In genomic region chr16:74521691-74522090, GRCh38 we compare ENCODE assay signal across 13 cellular contexts.
DNase-seq lines count a peak whose midpoint lies in the region; ATAC-seq and TF ChIP-seq lines count a peak whose summit lies in the region.
"Had no signal": no experiment of that assay in that cellular context is flagged by ENCODE, and none has a peak within 500 bp of the region (broad histone marks: within the 10 kb centered on the region; RNA-seq: fewer than 3 reads in every experiment).

No MANE protein-coding gene starts in this region.

- H3K36me3 ChIP-seq in hepatocyte (replicated peaks; ENCODE audit: insufficient read depth, low read depth) (no peaks in the 10 kb centered on the region), suprapubic skin (peaks cover 13% of the 10 kb centered on the region)
- H3K36me3 ChIP-seq: left lung had no signal

- H3K27me3 Mint-ChIP-seq in activated CD8-positive, alpha-beta memory T cell treated with anti-CD3 and anti-CD28 coated beads, Interleukin-2, amount 10 ng/mL, durations not matched to agents 7 days and 5 days, result no peaks in the 10 kb centered on the region
- no peaks in the 10 kb centered on the region for H3K27me3 Mint-ChIP-seq in CD14-positive monocyte (ENCODE audit: low read depth in 3 of 3)
- H3K27me3 Mint-ChIP-seq: activated CD8-positive, alpha-beta T cell treated with anti-CD3 and anti-CD28 coated beads for 36 hours had no signal

- H4K20me1 ChIP-seq in hepatocyte (ENCODE audit: insufficient read depth, poor library complexity, severe bottlenecking), result no peaks in the 10 kb centered on the region

- no peak overlapping the region for H3K27ac ChIP-seq in hepatocyte
- H3K27ac ChIP-seq in suprapubic skin, result no peak overlapping the region
- H3K27ac ChIP-seq: left lung, testis had no signal

- H3K36me3 Mint-ChIP-seq in activated CD8-positive, alpha-beta memory T cell treated with anti-CD3 and anti-CD28 coated beads, Interleukin-2, amount 10 ng/mL, durations not matched to agents 7 days and 5 days, result peaks cover 34% of the 10 kb centered on the region
- H3K36me3 Mint-ChIP-seq in CD14-positive monocyte, result peaks cover 23 to 27% of the 10 kb centered on the region in 2 donors

- H3K4me2 ChIP-seq in hepatocyte, result no peak overlapping the region

- no peak for TF ChIP-seq EP300 in suprapubic skin (IDR thresholded peaks at IDR 0.05)

- H3K4me1 Mint-ChIP-seq in activated CD8-positive, alpha-beta memory T cell treated with anti-CD3 and anti-CD28 coated beads, Interleukin-2, amount 10 ng/mL, durations not matched to agents 7 days and 5 days, result no peaks in the 10 kb centered on the region
- peaks cover 6% of the 10 kb centered on the region for H3K4me1 Mint-ChIP-seq in CD14-positive monocyte

- CTCF ChIA-PET in activated CD8-positive, alpha-beta memory T cell treated with anti-CD3 and anti-CD28 coated beads, Interleukin-2, amount 10 ng/mL, durations not matched to agents 7 days and 5 days (lab: Charles Lee), result no interaction called here

- no peak for TF ChIP-seq CTCF in astrocyte of the cerebellum (IDR thresholded peaks at IDR 0.05; ENCODE audit: low read depth, low read length, missing control alignments)
- TF ChIP-seq CTCF in hepatocyte (IDR thresholded peaks at IDR 0.05; ENCODE audit: poor library complexity), result no peak
- TF ChIP-seq CTCF in suprapubic skin (IDR thresholded peaks at IDR 0.05), result no peak
- TF ChIP-seq CTCF in CD14-positive monocyte (IDR thresholded peaks at IDR 0.05), result no peak

- no peak overlapping the region for H2AFZ ChIP-seq in hepatocyte

- H3K4me3 Mint-ChIP-seq in activated CD8-positive, alpha-beta memory T cell treated with anti-CD3 and anti-CD28 coated beads, Interleukin-2, amount 10 ng/mL, durations not matched to agents 7 days and 5 days, result no peak overlapping the region
- no peak overlapping the region for H3K4me3 Mint-ChIP-seq in CD14-positive monocyte
- H3K4me3 Mint-ChIP-seq: activated CD8-positive, alpha-beta T cell treated with anti-CD3 and anti-CD28 coated beads for 36 hours had no signal

- H3K9me3 Mint-ChIP-seq in activated CD8-positive, alpha-beta memory T cell treated with anti-CD3 and anti-CD28 coated beads, Interleukin-2, amount 10 ng/mL, durations not matched to agents 7 days and 5 days (ENCODE audit: low read depth), result no peaks in the 10 kb centered on the region
- H3K9me3 Mint-ChIP-seq in CD14-positive monocyte, result peaks cover 0 to 10% (median 0%) of the 10 kb centered on the region in 7 donors
- H3K9me3 Mint-ChIP-seq: activated CD8-positive, alpha-beta T cell treated with anti-CD3 and anti-CD28 coated beads for 36 hours had no signal

- H3K9me3 ChIP-seq in hepatocyte (ENCODE audit: low read depth) (no peaks in the 10 kb centered on the region), suprapubic skin (no peaks in the 10 kb centered on the region)
- H3K9me3 ChIP-seq: left lung, testis had no signal

- H3K9me2 ChIP-seq in hepatocyte (replicated peaks; ENCODE audit: insufficient read depth), result no peaks in the 10 kb centered on the region

- peaks cover 39% of the 10 kb centered on the region for H3K79me2 ChIP-seq in hepatocyte

- no peak for TF ChIP-seq POLR2A in suprapubic skin (IDR thresholded peaks at IDR 0.05)

- no peak for ATAC-seq in activated CD8-positive, alpha-beta memory T cell treated with anti-CD3 and anti-CD28 coated beads, Interleukin-2, amount 10 ng/mL, durations not matched to agents 7 days and 5 days
- ATAC-seq: activated CD8-positive, alpha-beta T cell treated with anti-CD3 and anti-CD28 coated beads for 36 hours; left lung had no signal

- H3K27ac Mint-ChIP-seq in activated CD8-positive, alpha-beta memory T cell treated with anti-CD3 and anti-CD28 coated beads, Interleukin-2, amount 10 ng/mL, durations not matched to agents 7 days and 5 days, result no peak overlapping the region
- no peak overlapping the region for H3K27ac Mint-ChIP-seq in CD14-positive monocyte
- H3K27ac Mint-ChIP-seq: activated CD8-positive, alpha-beta T cell treated with anti-CD3 and anti-CD28 coated beads for 36 hours had no signal

- H3K4me3 ChIP-seq in astrocyte of the cerebellum (ENCODE audit: low read depth, low read length), result no peak overlapping the region
- no peak overlapping the region for H3K4me3 ChIP-seq in hepatocyte
- H3K4me3 ChIP-seq in suprapubic skin, result no peak overlapping the region
- H3K4me3 ChIP-seq: left lung, testis had no signal

- in situ Hi-C loops in astrocyte of the cerebellum (cut with HindIII; ENCODE audit: low sequenced_read_pairs), result no loop called here

- WGBS in hepatocyte (ENCODE audit: low lambda C conversion rate, missing lambda C conversion rate), result 73% methylated on average over 4 of the region's 4 CpGs
- 56% methylated on average over 4 of the region's 4 CpGs for WGBS in suprapubic skin

- intact Hi-C loops in CD14-positive monocyte (cut with micrococcal nuclease), result no loop called here

- H3K27me3 ChIP-seq in hepatocyte (no peaks in the 10 kb centered on the region), suprapubic skin (no peaks in the 10 kb centered on the region)
- H3K27me3 ChIP-seq: left lung, testis had no signal

- DNase-seq in activated CD8-positive, alpha-beta memory T cell treated with anti-CD3 and anti-CD28 coated beads, Interleukin-2, amount 10 ng/mL, durations not matched to agents 7 days and 5 days, result peak; percentile 40
- no peak for DNase-seq in activated CD8-positive, alpha-beta memory T cell treated with anti-CD3 and anti-CD28 coated beads for 24 hours
- peak; percentile 27 for DNase-seq in astrocyte of the cerebellum (ENCODE audit: low read depth)
- DNase-seq in hepatocyte (ENCODE audit: low spot score), result peak; percentile 10
- DNase-seq in stromal cell of bone marrow (ENCODE audit: low read depth), result peak; percentile 2
- no peak for DNase-seq in suprapubic skin (ENCODE audit: low spot score in 2 of 2)
- DNase-seq in CD14-positive monocyte (ENCODE audit: low spot score), result no peak
- no peak for DNase-seq in SIG-M5 treated with dmso at 0.1 percent for 504 hours (lab: John Stamatoyannopoulos, UW; ENCODE audit: unreplicated experiment)
- DNase-seq: activated CD8-positive, alpha-beta T cell treated with anti-CD3 and anti-CD28 coated beads for 36 hours; left lung; NCI-H187 treated with DMSO at 0.1 percent for 48 hours; SIG-M5; testis had no signal

- H3K4me1 ChIP-seq in hepatocyte (ENCODE audit: insufficient read depth), result peaks cover 8% of the 10 kb centered on the region
- no peaks in the 10 kb centered on the region for H3K4me1 ChIP-seq in suprapubic skin
- H3K4me1 ChIP-seq: left lung, testis had no signal

Comparison
In these comparisons a context has a peak if more than half of its experiments do, and no peak if none do; other contexts are left out.
1. DNase-seq: peak in activated CD8-positive, alpha-beta memory T cell treated with anti-CD3 and anti-CD28 coated beads, Interleukin-2, amount 10 ng/mL, durations not matched to agents 7 days and 5 days (single experiment), astrocyte of the cerebellum (single experiment), hepatocyte (single experiment) and stromal cell of bone marrow (single experiment); none in activated CD8-positive, alpha-beta memory T cell treated with anti-CD3 and anti-CD28 coated beads for 24 hours (single experiment), suprapubic skin (0 of 2), CD14-positive monocyte (single experiment) and SIG-M5 treated with dmso at 0.1 percent for 504 hours (single experiment).